ENCODE assay signal across 35 cellular contexts in genomic region chr4:166008510-166008909, GRCh38.
"Had no signal": no experiment of that assay in that cellular context is flagged by ENCODE, and none has a peak within 500 bp of the region (broad histone marks: within the 10 kb centered on the region; RNA-seq: fewer than 3 reads in every experiment).

No MANE protein-coding gene starts in this region.

- H3K4me3 ChIP-seq: MG63 had no signal

- H3K36me3 ChIP-seq: MG63 had no signal

- DNase-seq: Karpas-422, Kasumi-1, MG63, MM.1S, MV-4-11, NCI-H1048, NCI-H1092, NCI-H1092 treated with DMSO at 0.1 percent for 48 hours, NCI-H1105, NCI-H1105 treated with DMSO at 0.1 percent for 48 hours, NCI-H1417, NCI-H1417 treated with DMSO at 0.1 percent for 48 hours, NCI-H1436, NCI-H1436 treated with DMSO at 0.1 percent for 48 hours, NCI-H146, NCI-H1694, NCI-H1694 treated with DMSO at 0.1 percent for 48 hours, NCI-H187, NCI-H187 treated with DMSO at 0.1 percent for 48 hours, NCI-H1930, NCI-H2029, NCI-H2029 treated with DMSO at 0.1 percent for 48 hours, NCI-H2081, NCI-H2081 treated with DMSO at 0.1 percent for 48 hours, NCI-H2107, NCI-H2171, NCI-H2171 treated with DMSO at 0.1 percent for 48 hours, NCI-H2227 treated with DMSO at 0.1 percent for 48 hours, NCI-H226, NCI-H345, NCI-H446, NCI-H446 treated with DMSO at 0.1 percent for 48 hours, NCI-H510A, NCI-H510A treated with DMSO at 0.1 percent for 48 hours, NCI-H524 had no signal

- H3K27me3 ChIP-seq: MG63 had no signal
